ENCODE assay signal across 27 cellular contexts in genomic region chr15:40363611-40364010, GRCh38. TPM values are rescaled to one million over a fixed set of nuclear protein-coding genes. Genes with fewer than 3 reads are reported as not detected.
"Had no signal": no experiment of that assay in that cellular context is flagged by ENCODE, and none has a peak within 500 bp of the region (broad histone marks: within the 10 kb centered on the region; RNA-seq: fewer than 3 reads in every experiment).

No MANE protein-coding gene starts in this region.

- H3K27ac ChIP-seq: heart left ventricle, left ventricle myocardium inferior, neural progenitor cell, parathyroid adenoma, psoas muscle, right atrium auricular region, right lobe of liver, suprapubic skin, thoracic aorta, tibial artery, uterus had no signal

- H3K9me3 Mint-ChIP-seq: immature natural killer cell; mesothelial cell of epicardium; naive B cell; natural killer cell; nephron progenitor cell; neural progenitor cell; stimulated activated naive CD8-positive, alpha-beta T cell treated with anti-CD3 and anti-CD28 coated beads, Interleukin-15, Interleukin-2, amounts not matched to agents 100 ng/mL and 50 ng/mL, for 24 hours had no signal

- H3K36me3 ChIP-seq: heart left ventricle, left ventricle myocardium inferior, neural progenitor cell, right atrium auricular region, right lobe of liver, suprapubic skin, thoracic aorta, tibial artery, uterus had no signal

- H3K36me3 Mint-ChIP-seq: mesothelial cell of epicardium, natural killer cell, neural progenitor cell had no signal

- H3K4me2 ChIP-seq: neural progenitor cell, smooth muscle cell had no signal

- H3K4me3 Mint-ChIP-seq: immature natural killer cell; mesothelial cell of epicardium; naive B cell; natural killer cell; nephron progenitor cell; neural progenitor cell; stimulated activated naive CD8-positive, alpha-beta T cell treated with anti-CD3 and anti-CD28 coated beads, Interleukin-15, Interleukin-2, amounts not matched to agents 100 ng/mL and 50 ng/mL, for 24 hours had no signal

- H2AFZ ChIP-seq: neural progenitor cell, parathyroid adenoma had no signal

- ATAC-seq: heart left ventricle, natural killer cell, psoas muscle, right lobe of liver had no signal

- H3K4me3 ChIP-seq: heart left ventricle, left ventricle myocardium inferior, lung, neural progenitor cell, psoas muscle, right atrium auricular region, right lobe of liver, smooth muscle cell, suprapubic skin, thoracic aorta, tibial artery, uterus had no signal

- DNase-seq: heart left ventricle; hypothalamus; immature natural killer cell; left ventricle myocardium inferior; mesendoderm; naive B cell; natural killer cell; nephron progenitor cell; psoas muscle; stimulated activated CD4-positive, alpha-beta T cell treated with anti-CD3 and anti-CD28 coated beads, Interleukin-12 subunit alpha, Interleukin-12 subunit beta, amount 100 ng/mL, for 4 hours; stimulated activated CD4-positive, alpha-beta T cell treated with anti-CD3 and anti-CD28 coated beads, Interleukin-15, amount 100 ng/mL, for 24 hours; stimulated activated CD4-positive, alpha-beta T cell treated with anti-CD3 and anti-CD28 coated beads, Interleukin-2, amount 100 ng/mL, for 24 hours; stimulated activated CD4-positive, alpha-beta T cell treated with anti-CD3 and anti-CD28 coated beads, Interleukin-4, amount 100 ng/mL, for 1 hour; stimulated activated naive CD4-positive, alpha-beta T cell; tibial artery; trophoblast cell; uterus had no signal

- H3K9me3 ChIP-seq: heart left ventricle, left ventricle myocardium inferior, psoas muscle, right atrium auricular region, right lobe of liver, suprapubic skin, thoracic aorta, tibial artery, uterus had no signal

- H3K9ac ChIP-seq: neural progenitor cell, parathyroid adenoma had no signal

- H3K4me1 ChIP-seq: uterus had no signal

- H3K27me3 ChIP-seq: heart left ventricle, right atrium auricular region, right lobe of liver, uterus had no signal

- H3K27ac Mint-ChIP-seq: immature natural killer cell; mesothelial cell of epicardium; natural killer cell; nephron progenitor cell; neural progenitor cell; stimulated activated naive CD8-positive, alpha-beta T cell treated with anti-CD3 and anti-CD28 coated beads, Interleukin-15, Interleukin-2, amounts not matched to agents 100 ng/mL and 50 ng/mL, for 24 hours had no signal

RNA-seq across cellular contexts. Expression of gene PHGR1, which starts 12.8 kb away (rescaled TPM):
- polyA plus RNA-seq: immature natural killer cell, smooth muscle cell had no signal
